Comparison of ENCODE assay signal across 8 cellular contexts in the genomic region with DNA sequence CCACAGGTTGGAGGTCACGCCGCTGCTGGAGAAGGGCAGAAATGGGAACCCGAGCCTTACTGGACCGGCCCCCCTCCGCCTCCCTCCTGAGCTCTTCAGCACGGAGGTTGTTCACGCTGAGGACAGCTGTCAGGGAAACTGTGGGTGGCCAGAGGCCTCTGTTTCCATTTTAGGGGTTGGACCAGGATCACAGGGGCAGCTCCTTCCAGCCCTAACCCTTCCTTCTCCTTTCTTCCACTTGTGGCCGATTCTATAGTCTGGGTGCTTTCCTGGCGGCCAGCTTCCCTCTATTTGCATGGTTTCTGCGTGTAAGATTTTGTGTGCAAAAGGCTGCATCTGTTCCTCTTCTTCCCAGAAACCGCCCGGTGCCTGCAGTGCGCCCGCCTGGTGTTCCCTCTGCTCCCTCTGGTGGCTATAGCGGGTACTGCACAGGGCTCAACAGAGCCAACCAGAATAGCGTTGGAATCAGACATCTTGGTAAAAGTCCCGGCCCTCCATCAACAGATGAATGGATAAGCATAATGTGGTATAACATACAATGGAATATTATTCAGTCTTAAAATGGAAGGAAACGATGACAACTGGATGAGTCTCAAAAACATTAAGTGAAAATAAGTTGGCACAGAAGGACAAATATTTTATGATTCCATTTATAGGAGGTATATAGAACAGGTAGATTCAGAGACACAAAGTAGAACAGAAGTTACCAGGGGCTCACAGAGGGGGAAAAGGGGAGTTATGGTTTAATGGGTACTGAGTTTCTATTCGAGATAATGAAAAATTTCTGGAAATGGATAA. TPM values are rescaled to one million over a fixed set of nuclear protein-coding genes. Genes with fewer than 3 reads are reported as not detected.
A peak's percentile ranks its signal among the peaks of the same experiment; 100 is the strongest.
DNase-seq lines count a peak whose midpoint lies in the region; ATAC-seq and TF ChIP-seq lines count a peak whose summit lies in the region.

No MANE protein-coding gene starts in this region.

- H3K27ac ChIP-seq in DOHH2 (ENCODE audit: low read depth, low read length) (no peak overlapping the region), OCI-LY7 (ENCODE audit: low read depth, low read length, poor library complexity, severe bottlenecking) (no peak overlapping the region)

- H3K36me3 Mint-ChIP-seq in naive B cell: no peaks in the 10 kb centered on the region

- intact Hi-C loops in OCI-LY7 (cut with micrococcal nuclease; ENCODE audit: unreplicated experiment): loop anchor here (1.0 to 10.0 kb wide), 3 partner anchors 118 to 289 kb away; partner anchors contain the start of gene TMEM179B

- H4K20me1 ChIP-seq in DOHH2 (ENCODE audit: control insufficient read depth, insufficient read depth, low read depth, low read length): no peaks in the 10 kb centered on the region
- H4K20me1 ChIP-seq in OCI-LY7 (ENCODE audit: insufficient read depth, low read length): no peaks in the 10 kb centered on the region

- DNase-seq in HS-5 (ENCODE audit: low read depth) (peak; percentile 30), OCI-LY7 (ENCODE audit: low spot score) (peak; percentile 73), activated T-cell treated with anti-CD3 and anti-CD28 coated beads for 1 hour (ENCODE audit: low read depth) (peak; percentile 86), erythroblast (lab: John Stamatoyannopoulos, UW) (peak; percentile 66 to 82), naive B cell (peak; percentile 67)
- DNase-seq in stimulated activated CD8-positive, alpha-beta memory T cell treated with anti-CD3 and anti-CD28 coated beads, Interleukin-7, amount 100 ng/mL, for 4 hours (ENCODE audit: low read depth in 2 of 2): peak; percentile 67 to 75

- TF ChIP-seq CTCF in DOHH2 (IDR thresholded peaks at IDR 0.05; ENCODE audit: low read depth, low read length, poor library complexity, severe bottlenecking) (peak; percentile 99), OCI-LY7 (conservative IDR thresholded peaks at IDR 0.05; ENCODE audit: low read length) (peak; percentile 100)

- ATAC-seq in naive B cell (ENCODE audit: low read depth in 2 of 2) (peak; percentile 76 to 83), HG02588 (IDR thresholded peaks at IDR 0.05; ENCODE audit: unreplicated experiment) (no peak)

- peak overlapping the region in 1 of 6 donors; percentile 39 for H3K27ac Mint-ChIP-seq in naive B cell

- CTCF ChIA-PET in OCI-LY7 (lab: Charles Lee; ENCODE audit: unreplicated experiment): interaction anchor here (1.5 kb wide), 1 partner anchor 118 kb away, joined by 9 read pairs; no protein-coding TSS in a partner anchor

- H2AFZ ChIP-seq in OCI-LY7 (ENCODE audit: low read length): no peak overlapping the region

- H3K4me1 ChIP-seq in DOHH2 (ENCODE audit: control insufficient read depth, low read length): no peaks in the 10 kb centered on the region
- H3K4me1 ChIP-seq in OCI-LY7 (ENCODE audit: insufficient read depth, low read length, poor library complexity, severe bottlenecking): no peaks in the 10 kb centered on the region

- no peak overlapping the region for H3K4me3 Mint-ChIP-seq in naive B cell

- no TSS peak for BruUV-seq in OCI-LY7 (replicated peaks; lab: Mats Ljungman, UMichigan)

- peaks cover 0 to 19% (median 4%) of the 10 kb centered on the region in 7 donors for H3K9me3 Mint-ChIP-seq in naive B cell

- peaks cover 4 to 7% (median 5%) of the 10 kb centered on the region in 3 donors for H3K4me1 Mint-ChIP-seq in naive B cell

- H3K9me3 ChIP-seq in DOHH2 (ENCODE audit: control insufficient read depth, insufficient read depth, low read length) (no peaks in the 10 kb centered on the region), OCI-LY7 (ENCODE audit: low read length) (no peaks in the 10 kb centered on the region)

- H3K79me2 ChIP-seq in DOHH2 (ENCODE audit: control insufficient read depth, low read length): no peaks in the 10 kb centered on the region
- no peaks in the 10 kb centered on the region for H3K79me2 ChIP-seq in OCI-LY7 (ENCODE audit: insufficient read depth, low read depth, low read length)

- H3K36me3 ChIP-seq in DOHH2 (ENCODE audit: control insufficient read depth, low read length): no peaks in the 10 kb centered on the region
- H3K36me3 ChIP-seq in OCI-LY7 (ENCODE audit: insufficient read depth, low read length): no peaks in the 10 kb centered on the region

- H3K4me2 ChIP-seq in DOHH2 (ENCODE audit: low read length) (no peak overlapping the region), OCI-LY7 (ENCODE audit: low read length) (no peak overlapping the region)

- no peak for TF ChIP-seq POLR2A in erythroblast (IDR thresholded peaks at IDR 0.05; ENCODE audit: low read length)

- H3K4me3 ChIP-seq in DOHH2 (ENCODE audit: low read length): no peak overlapping the region
- H3K4me3 ChIP-seq in OCI-LY7 (ENCODE audit: low read depth, low read length, poor library complexity, severe bottlenecking): no peak overlapping the region

- peaks cover 2% of the 10 kb centered on the region; the same call in 1 of the 2 replicates for H3K27me3 ChIP-seq in DOHH2 (ENCODE audit: control insufficient read depth, low read length)

- peaks cover 26 to 61% (median 56%) of the 10 kb centered on the region in 3 donors for H3K27me3 Mint-ChIP-seq in naive B cell

- no peaks in the 10 kb centered on the region for H3K9me2 ChIP-seq in DOHH2 (replicated peaks; ENCODE audit: control insufficient read depth, low read length)
- no peaks in the 10 kb centered on the region for H3K9me2 ChIP-seq in OCI-LY7 (ENCODE audit: insufficient read depth, low read length)

- POLR2A ChIA-PET in OCI-LY7 (lab: Charles Lee): no interaction called here

- H3F3A ChIP-seq in DOHH2 (ENCODE audit: control insufficient read depth, insufficient read depth): no peaks in the 10 kb centered on the region

RNA-seq across cellular contexts. Expression of gene SLC22A8, which starts 8.4 kb away (rescaled TPM):
- total RNA-seq in OCI-LY7 (2014; rRNA removed; shearing (Covaris generic)): not detected in 2 replicates
- not detected in 2 replicates for total RNA-seq in OCI-LY7 (2022)
- polyA plus RNA-seq in naive B cell (ENCODE audit: low read depth in 6 of 6): not detected

RNA-seq across cellular contexts. Expression of gene SLC22A6, which starts 39.3 kb away (rescaled TPM):
- total RNA-seq in OCI-LY7 (2014; rRNA removed; shearing (Covaris generic)): not detected in 2 replicates
- not detected in 2 replicates for total RNA-seq in OCI-LY7 (2022)
- not detected for polyA plus RNA-seq in naive B cell (ENCODE audit: low read depth in 6 of 6)

Comparison
In these comparisons a context has a peak if more than half of its experiments do, and no peak if none do; other contexts are left out.
1. DNase-seq: peak in every context shown above with its lines; median percentile 86 in activated T-cell treated with anti-CD3 and anti-CD28 coated beads for 1 hour; 74 in erythroblast; 73 in OCI-LY7; 71 in stimulated activated CD8-positive, alpha-beta memory T cell treated with anti-CD3 and anti-CD28 coated beads, Interleukin-7, amount 100 ng/mL, for 4 hours; 67 in naive B cell; 30 in HS-5.